Comparison of ENCODE assay signal across 8 cellular contexts in genomic region chr22:36301851-36302250, GRCh38. TPM values are rescaled to one million over a fixed set of nuclear protein-coding genes. Genes with fewer than 3 reads are reported as not detected.
A peak's percentile ranks its signal among the peaks of the same experiment; 100 is the strongest.
DNase-seq lines count a peak whose midpoint lies in the region; ATAC-seq, FAIRE-seq and TF ChIP-seq lines count a peak whose summit lies in the region.

No MANE protein-coding gene starts in this region.

- TF ChIP-seq CTCF in Panc1 (IDR thresholded peaks at IDR 0.05) (no peak), endothelial cell (IDR thresholded peaks at IDR 0.05; ENCODE audit: unreplicated experiment) (no peak), CD14-positive monocyte (IDR thresholded peaks at IDR 0.05) (no peak)

- peaks cover 25% of the 10 kb centered on the region for H3K27me3 Mint-ChIP-seq in endothelial cell (ENCODE audit: unreplicated experiment)
- no peaks in the 10 kb centered on the region for H3K27me3 Mint-ChIP-seq in CD14-positive monocyte (ENCODE audit: low read depth in 3 of 3)

- peak; percentile 18 for FAIRE-seq in GM19239 (lab: Jason Lieb, UNC)

- CTCF ChIA-PET in Panc1 (lab: Charles Lee): no interaction called here

- POLR2A ChIA-PET in Panc1 (lab: Charles Lee): no interaction called here

- DNase-seq in GM19239 (ENCODE audit: insufficient read length, low spot score): no peak
- DNase-seq in Panc1 (ENCODE audit: low read depth, low spot score): no peak
- no peak for DNase-seq in endothelial cell (ENCODE audit: low spot score)
- DNase-seq in GF-D8 (lab: John Stamatoyannopoulos, UW): no peak
- no peak for DNase-seq in mesenteric fat pad (ENCODE audit: low spot score)
- no peak for DNase-seq in CD14-positive monocyte (ENCODE audit: low spot score)
- DNase-seq in SKM-1 treated with dmso at 0.1 percent for 144 hours (lab: John Stamatoyannopoulos, UW; ENCODE audit: unreplicated experiment): no peak

- H3K9me3 Mint-ChIP-seq in endothelial cell (ENCODE audit: unreplicated experiment) (no peaks in the 10 kb centered on the region), CD14-positive monocyte (no peaks in the 10 kb centered on the region)

- peak; percentile 11; the same call in 1 of the 2 replicates for ATAC-seq in Panc1

- no peaks in the 10 kb centered on the region for H3K27me3 ChIP-seq in Panc1 (ENCODE audit: control insufficient read depth, insufficient read depth, low read length)
- no peaks in the 10 kb centered on the region for H3K27me3 ChIP-seq in rectal smooth muscle tissue (ENCODE audit: control insufficient read depth, insufficient read depth, low read length)

- H3K4me3 Mint-ChIP-seq in endothelial cell (ENCODE audit: unreplicated experiment): peak overlapping the region; percentile 79
- H3K4me3 Mint-ChIP-seq in CD14-positive monocyte: no peak overlapping the region

- H3K27ac Mint-ChIP-seq in endothelial cell (ENCODE audit: unreplicated experiment) (peak overlapping the region; percentile 64), CD14-positive monocyte (peak overlapping the region in 2 of 7 donors; percentile 8 to 20)

- H3K27ac ChIP-seq in Panc1 (ENCODE audit: low read length) (peak overlapping the region; percentile 71), rectal smooth muscle tissue (ENCODE audit: low read depth, low read length) (peak overlapping the region; percentile 65)

- peaks cover 33% of the 10 kb centered on the region for H3K36me3 ChIP-seq in Panc1 (ENCODE audit: control insufficient read depth, insufficient read depth, low read length)
- peaks cover 93% of the 10 kb centered on the region for H3K36me3 ChIP-seq in rectal smooth muscle tissue (ENCODE audit: control insufficient read depth, insufficient read depth, low read length)

- H3K4me3 ChIP-seq in Panc1 (ENCODE audit: low read depth in 2 of 2, low read length in 2 of 2) (no peak overlapping the region), rectal smooth muscle tissue (ENCODE audit: low read length) (no peak overlapping the region)

- H3K4me1 Mint-ChIP-seq in endothelial cell (ENCODE audit: unreplicated experiment): peaks cover 7% of the 10 kb centered on the region
- H3K4me1 Mint-ChIP-seq in CD14-positive monocyte: no peaks in the 10 kb centered on the region

- BruUV-seq in Panc1 (replicated peaks; lab: Mats Ljungman, UMichigan): no TSS peak

- in situ Hi-C loops in Panc1 (cut with HindIII; ENCODE audit: low pct_unique_long_range_greater_than_20kb, low sequenced_read_pairs): no loop called here

- H3K9me3 ChIP-seq in Panc1 (ENCODE audit: control insufficient read depth, insufficient read depth, low read depth, low read length): no peaks in the 10 kb centered on the region

- H3K4me1 ChIP-seq in Panc1 (ENCODE audit: control insufficient read depth, insufficient read depth, low read length) (peaks cover 21% of the 10 kb centered on the region), rectal smooth muscle tissue (ENCODE audit: control insufficient read depth, insufficient read depth, low read length) (peaks cover 16% of the 10 kb centered on the region)

- no peak overlapping the region for H3K9ac ChIP-seq in rectal smooth muscle tissue (ENCODE audit: low read length)

- intact Hi-C loops in Panc1 (cut with micrococcal nuclease; ENCODE audit: unreplicated experiment): loop anchor here (5.0 kb wide), 1 partner anchor 170 kb away; no protein-coding TSS in a partner anchor
- intact Hi-C loops in CD14-positive monocyte (cut with micrococcal nuclease): loop anchor here (1.0 kb wide), 2 partner anchors 168 to 169 kb away; no protein-coding TSS in a partner anchor

- H3K36me3 Mint-ChIP-seq in endothelial cell (ENCODE audit: low read depth, unreplicated experiment): peaks cover 55% of the 10 kb centered on the region
- H3K36me3 Mint-ChIP-seq in CD14-positive monocyte: peaks cover 90 to 100% of the 10 kb centered on the region in 2 donors

RNA-seq across cellular contexts. Expression of gene APOL1, which starts 48.9 kb away (rescaled TPM):
- total RNA-seq in Panc1 (2021; ENCODE audit: unreplicated experiment): 16.0 TPM
- 11.9 TPM for polyA plus RNA-seq in Panc1 (2012; ENCODE audit: insufficient read length)
- 2.5 TPM for total RNA-seq in endothelial cell (ENCODE audit: unreplicated experiment)
- total RNA-seq in mesenteric fat pad: 82.3 TPM
- 1 to 10 TPM; 3.4 to 6.1 TPM for polyA plus RNA-seq in CD14-positive monocyte
